ENCODE assay signal across 1 cellular context in genomic region chr3:51621091-51621892, GRCh38.
TF ChIP-seq lines count a peak whose summit lies in the region.

No MANE protein-coding gene starts in this region.

TF ChIP-seq in HepG2, 621 proteins besides CTCF, POLR2A, EP300 and RAD21 (continued from another document and continues in another):
- TF ChIP-seq LCORL (IDR thresholded peaks at IDR 0.05), result no peak
- peak; percentile 40; the same call in 1 of the 2 replicates for TF ChIP-seq LCORL (CRISPR knock-in tag; IDR thresholded peaks at IDR 0.05)
- peak; percentile 72; the same call in 1 of the 2 replicates for TF ChIP-seq NCOR1 (IDR thresholded peaks at IDR 0.05; ENCODE audit: borderline replicate concordance, low read length)
- TF ChIP-seq PRDM10 (CRISPR knock-in tag; IDR thresholded peaks at IDR 0.05; ENCODE audit: low read depth), result peak; percentile 92
- TF ChIP-seq TFAP4 (IDR thresholded peaks at IDR 0.05; ENCODE audit: borderline replicate concordance, low read depth), result 0 out of 2 replicates have a peak, but pooled peaks have one; percentile 12
- no peak for TF ChIP-seq PHF5A (CRISPR knock-in tag; IDR thresholded peaks at IDR 0.05; ENCODE audit: low read depth, unreplicated experiment)
- no peak for TF ChIP-seq TBX2 (CRISPR knock-in tag; IDR thresholded peaks at IDR 0.05; ENCODE audit: borderline replicate concordance)
- TF ChIP-seq ZBTB10 (CRISPR knock-in tag; IDR thresholded peaks at IDR 0.05; ENCODE audit: borderline replicate concordance), result no peak
- TF ChIP-seq ZMYM4 (CRISPR knock-in tag; IDR thresholded peaks at IDR 0.05), result 0 out of 2 replicates have a peak, but pooled peaks have one; percentile 22
- peak; percentile 18; the same call in 1 of the 2 replicates for TF ChIP-seq HDAC2 (CRISPR knock-in tag; IDR thresholded peaks at IDR 0.05)
- no peak for TF ChIP-seq ZNF777 (CRISPR knock-in tag; IDR thresholded peaks at IDR 0.05)
- peak; percentile 96 for TF ChIP-seq CEBPB (IDR thresholded peaks at IDR 0.05; ENCODE audit: borderline replicate concordance, low read depth, low read length)
- TF ChIP-seq ZFX (CRISPR knock-in tag; IDR thresholded peaks at IDR 0.05; ENCODE audit: low read depth), result peak; percentile 39; the same call in 1 of the 2 replicates
- no peak for TF ChIP-seq NCOA2 (CRISPR knock-in tag; IDR thresholded peaks at IDR 0.05)
- no peak for TF ChIP-seq POLR2AphosphoS2 (IDR thresholded peaks at IDR 0.05; ENCODE audit: low read depth, low read length)
- 0 out of 4 replicates have a peak, but pooled peaks of 1 of the 2 experiments have one; percentile 22 for TF ChIP-seq NR2F1 (CRISPR knock-in tag; IDR thresholded peaks at IDR 0.05)
- TF ChIP-seq HNF4A (CRISPR knock-in tag; IDR thresholded peaks at IDR 0.05), result peak; percentile 70
- 0 out of 2 replicates have a peak, but pooled peaks have one; percentile 25 for TF ChIP-seq TFDP2 (CRISPR knock-in tag; IDR thresholded peaks at IDR 0.05)
- TF ChIP-seq SOX13 (IDR thresholded peaks at IDR 0.05), result no peak
- TF ChIP-seq SOX13 (CRISPR knock-in tag; conservative IDR thresholded peaks at IDR 0.05 in 1 of 2, IDR thresholded peaks at IDR 0.05 in 1 of 2), result peak in 1 of 2 experiments; percentile 75; a peak in 2 of 4 replicates
- 0 out of 2 replicates have a peak, but pooled peaks have one; percentile 44 for TF ChIP-seq BCL6 (CRISPR knock-in tag; IDR thresholded peaks at IDR 0.05)
- no peak for TF ChIP-seq FOXP1 (IDR thresholded peaks at IDR 0.05)
- peak; percentile 35; the same call in 1 of the 2 replicates for TF ChIP-seq FOXP1 (CRISPR knock-in tag; IDR thresholded peaks at IDR 0.05)
- peak; percentile 10; the same call in 1 of the 2 replicates for TF ChIP-seq SMC3 (IDR thresholded peaks at IDR 0.05; ENCODE audit: low read length)
- no peak for TF ChIP-seq ZC3H4 (CRISPR knock-in tag; IDR thresholded peaks at IDR 0.05; ENCODE audit: borderline replicate concordance)
- TF ChIP-seq NR2C2 (CRISPR knock-in tag; IDR thresholded peaks at IDR 0.05; ENCODE audit: borderline replicate concordance), result peak; percentile 55; the same call in 1 of the 2 replicates
- no peak for TF ChIP-seq ZEB1 (IDR thresholded peaks at IDR 0.05; ENCODE audit: insufficient replicate concordance, low read depth)
- TF ChIP-seq BCLAF1 (IDR thresholded peaks at IDR 0.05), result no peak
- TF ChIP-seq TOE1 (CRISPR knock-in tag; IDR thresholded peaks at IDR 0.05), result no peak
- no peak for TF ChIP-seq CREB3 (CRISPR knock-in tag; IDR thresholded peaks at IDR 0.05)
- TF ChIP-seq ZNF264 (CRISPR knock-in tag; IDR thresholded peaks at IDR 0.05), result 0 out of 2 replicates have a peak, but pooled peaks have one; percentile 31
- no peak for TF ChIP-seq ZNF180 (CRISPR knock-in tag; IDR thresholded peaks at IDR 0.05; ENCODE audit: borderline replicate concordance, low read depth)
- TF ChIP-seq PATZ1 (CRISPR knock-in tag; IDR thresholded peaks at IDR 0.05), result peak; percentile 22; the same call in 1 of the 2 replicates
- no peak for TF ChIP-seq ZNF232 (CRISPR knock-in tag; IDR thresholded peaks at IDR 0.05; ENCODE audit: borderline replicate concordance)
- no peak for TF ChIP-seq HES4 (CRISPR knock-in tag; IDR thresholded peaks at IDR 0.05; ENCODE audit: borderline replicate concordance)
- peak; percentile 15; the same call in 1 of the 2 replicates for TF ChIP-seq IRF2 (CRISPR knock-in tag; IDR thresholded peaks at IDR 0.05)
- peak; percentile 89 for TF ChIP-seq ZNF12 (CRISPR knock-in tag; IDR thresholded peaks at IDR 0.05)
- 0 out of 2 replicates have a peak, but pooled peaks have one; percentile 34 for TF ChIP-seq RARA (CRISPR knock-in tag; IDR thresholded peaks at IDR 0.05)
- TF ChIP-seq E2F2 (CRISPR knock-in tag; IDR thresholded peaks at IDR 0.05; ENCODE audit: borderline replicate concordance), result no peak
- 0 out of 2 replicates have a peak, but pooled peaks have one; percentile 17 for TF ChIP-seq ELF1 (CRISPR knock-in tag; IDR thresholded peaks at IDR 0.05)
- TF ChIP-seq ZNF782 (CRISPR knock-in tag; IDR thresholded peaks at IDR 0.05; ENCODE audit: borderline replicate concordance), result no peak
- peak; percentile 22; the same call in 1 of the 2 replicates for TF ChIP-seq THAP11 (CRISPR knock-in tag; IDR thresholded peaks at IDR 0.05)
- TF ChIP-seq ISL2 (CRISPR knock-in tag; IDR thresholded peaks at IDR 0.05), result 0 out of 2 replicates have a peak, but pooled peaks have one; percentile 32
- TF ChIP-seq IRF9 (CRISPR knock-in tag; IDR thresholded peaks at IDR 0.05; ENCODE audit: borderline replicate concordance), result no peak
- TF ChIP-seq MAFK (conservative IDR thresholded peaks at IDR 0.05 in 1 of 2, IDR thresholded peaks at IDR 0.05 in 1 of 2; ENCODE audit: low read length in 2 of 2), result peak; percentile 24 to 58; a peak in 2 of 4 replicates
- TF ChIP-seq SOX5 (CRISPR knock-in tag; IDR thresholded peaks at IDR 0.05; ENCODE audit: borderline replicate concordance), result peak; percentile 41; the same call in 1 of the 2 replicates
- TF ChIP-seq SAP130 (CRISPR knock-in tag; IDR thresholded peaks at IDR 0.05; ENCODE audit: low read depth), result 0 out of 2 replicates have a peak, but pooled peaks have one; percentile 20
- TF ChIP-seq RXRA (CRISPR knock-in tag; IDR thresholded peaks at IDR 0.05), result no peak; the same call in 1 of the 2 replicates
- TF ChIP-seq SIX1 (CRISPR knock-in tag; IDR thresholded peaks at IDR 0.05; ENCODE audit: borderline replicate concordance), result no peak
- peak; percentile 85 for TF ChIP-seq GATAD2A (CRISPR knock-in tag; IDR thresholded peaks at IDR 0.05)
- no peak for TF ChIP-seq REPIN1 (CRISPR knock-in tag; IDR thresholded peaks at IDR 0.05; ENCODE audit: borderline replicate concordance, low read depth)
